Comparison of ENCODE assay signal across 10 cellular contexts in genomic region chr3:25831578-25831977, GRCh38. TPM values are rescaled to one million over a fixed set of nuclear protein-coding genes. Genes with fewer than 3 reads are reported as not detected.
DNase-seq lines count a peak whose midpoint lies in the region; ATAC-seq and TF ChIP-seq lines count a peak whose summit lies in the region.
"Had no signal": no experiment of that assay in that cellular context is flagged by ENCODE, and none has a peak within 500 bp of the region (broad histone marks: within the 10 kb centered on the region; RNA-seq: fewer than 3 reads in every experiment).

No MANE protein-coding gene starts in this region.

- peak overlapping the region; percentile 34; the same call in 1 of the 2 replicates for H2AFZ ChIP-seq in GM23338

- no peaks in the 10 kb centered on the region for H3K79me2 ChIP-seq in GM23338 (replicated peaks; ENCODE audit: insufficient read depth)

- no peaks in the 10 kb centered on the region for H4K20me1 ChIP-seq in GM23338 (replicated peaks; ENCODE audit: insufficient read depth)

- TF ChIP-seq CTCF in GM23338 (conservative IDR thresholded peaks at IDR 0.05; ENCODE audit: low read depth in 2 of 2) (peak; percentile 47 to 54), RWPE2 (IDR thresholded peaks at IDR 0.05; ENCODE audit: poor library complexity, severe bottlenecking) (peak; percentile 32)

- H3K4me1 Mint-ChIP-seq in GM23338 = peaks cover 3% of the 10 kb centered on the region; the same call in 2 of the 3 replicates

- H3K27me3 ChIP-seq in GM23338 (ENCODE audit: insufficient read depth) = no peaks in the 10 kb centered on the region
- no peaks in the 10 kb centered on the region for H3K27me3 ChIP-seq in RWPE2 (ENCODE audit: insufficient read depth, poor library complexity, severe bottlenecking)

- H3K4me3 ChIP-seq in GM23338 (no peak overlapping the region), RWPE2 (ENCODE audit: severe bottlenecking) (no peak overlapping the region)

- H3K36me3 Mint-ChIP-seq in GM23338 (ENCODE audit: low read depth) = no peaks in the 10 kb centered on the region

- H3K27ac ChIP-seq in GM23338 (ENCODE audit: low read depth) (no peak overlapping the region), RWPE2 (ENCODE audit: poor library complexity, severe bottlenecking) (no peak overlapping the region)
- H3K27ac ChIP-seq: RWPE1 had no signal

- ATAC-seq in GM23338 (no peak), RWPE2 (ENCODE audit: low read depth) (0 out of 3 replicates have a peak, but pooled peaks have one; percentile 38), GM21381 (IDR thresholded peaks at IDR 0.05; ENCODE audit: unreplicated experiment) (no peak)

- no peaks in the 10 kb centered on the region for H3K9me3 Mint-ChIP-seq in GM23338

- no peaks in the 10 kb centered on the region for H3K4me1 ChIP-seq in GM23338 (ENCODE audit: insufficient read depth)
- no peaks in the 10 kb centered on the region for H3K4me1 ChIP-seq in RWPE2 (ENCODE audit: insufficient read depth, poor library complexity, severe bottlenecking)

- H3K4me3 Mint-ChIP-seq in GM23338 = no peak overlapping the region

- H3K4me2 ChIP-seq in GM23338 = no peak overlapping the region

- H3K27ac Mint-ChIP-seq in GM23338 = no peak overlapping the region

- no peaks in the 10 kb centered on the region for H3K27me3 Mint-ChIP-seq in GM23338 (ENCODE audit: insufficient read depth, low read depth, poor library complexity)

- no peaks in the 10 kb centered on the region for H3F3A ChIP-seq in GM23338 (replicated peaks; ENCODE audit: low read depth)

- no peaks in the 10 kb centered on the region for H3K9me2 ChIP-seq in GM23338 (ENCODE audit: insufficient read depth)

- DNase-seq in Ammon's horn (ENCODE audit: low spot score) (peak; percentile 28), GM23338 (ENCODE audit: low spot score) (peak; percentile 41), RWPE2 (ENCODE audit: low spot score) (no peak), glomerular visceral epithelial cell (ENCODE audit: extremely low spot score) (peak; percentile 33), NCI-H187 treated with DMSO at 0.1 percent for 48 hours (lab: John Stamatoyannopoulos, UW) (no peak)
- no peak for DNase-seq in activated CD4-positive, alpha-beta T cell treated with anti-CD3 and anti-CD28 coated beads, Interleukin-2, amount 50 U/mL, for 1 hour
- DNase-seq in activated naive CD4-positive, alpha-beta T cell treated with Interleukin-2 at 50 U/mL for 16 hours = no peak
- DNase-seq: small intestine had no signal

- H3K9me3 ChIP-seq in RWPE2 (ENCODE audit: severe bottlenecking) = no peaks in the 10 kb centered on the region

- H3K36me3 ChIP-seq in GM23338 (ENCODE audit: insufficient read depth) (no peaks in the 10 kb centered on the region), RWPE2 (ENCODE audit: low read depth) (no peaks in the 10 kb centered on the region)

TF ChIP-seq in GM23338, 12 proteins besides CTCF, POLR2A, EP300 and RAD21 (continues in another document):
- TF ChIP-seq STAT1 (IDR thresholded peaks at IDR 0.05; ENCODE audit: unreplicated experiment) = no peak
- no peak for TF ChIP-seq ZNF462 (CRISPR knock-in tag; IDR thresholded peaks at IDR 0.05)
- no peak for TF ChIP-seq CREB1 (CRISPR knock-in tag; IDR thresholded peaks at IDR 0.05; ENCODE audit: low read depth)
- TF ChIP-seq EZH2phosphoT487 (IDR thresholded peaks at IDR 0.05; ENCODE audit: unreplicated experiment) = no peak
- no peak for TF ChIP-seq ZNF114 (CRISPR knock-in tag; IDR thresholded peaks at IDR 0.05)
- no peak for TF ChIP-seq REST (IDR thresholded peaks at IDR 0.05; ENCODE audit: unreplicated experiment)
- TF ChIP-seq JUNB (IDR thresholded peaks at IDR 0.05; ENCODE audit: unreplicated experiment) = no peak

RNA-seq across cellular contexts. Expression of gene OXSM, which starts 41.7 kb away (rescaled TPM):
- total RNA-seq in GM23338 (2014; rRNA removed; shearing (Covaris generic)) = 2.2 and 4.6 TPM in 2 replicates
- 1.3 and 3.1 TPM in 2 replicates for polyA plus RNA-seq in GM23338 (2016; fragmentation: Nextera tagmentation; extraction: Ambion mirVana)

RNA-seq across cellular contexts. Expression of gene NGLY1, which starts 48.3 kb away (rescaled TPM):
- 34.0 and 43.5 TPM in 2 replicates for total RNA-seq in GM23338 (2014; rRNA removed; shearing (Covaris generic))
- 20.4 TPM in 2 replicates for polyA plus RNA-seq in GM23338 (2016; fragmentation: Nextera tagmentation; extraction: Ambion mirVana)

Comparison
In these comparisons a context has a peak if more than half of its experiments do, and no peak if none do; other contexts are left out.
1. DNase-seq: peak in Ammon's horn (single experiment), GM23338 (single experiment) and glomerular visceral epithelial cell (single experiment); none in RWPE2 (single experiment), NCI-H187 treated with DMSO at 0.1 percent for 48 hours (single experiment), activated CD4-positive, alpha-beta T cell treated with anti-CD3 and anti-CD28 coated beads, Interleukin-2, amount 50 U/mL, for 1 hour (single experiment) and activated naive CD4-positive, alpha-beta T cell treated with Interleukin-2 at 50 U/mL for 16 hours (single experiment).